ENCODE assay signal across 28 cellular contexts in genomic region chr7:135083005-135083404, GRCh38.
"Had no signal": no experiment of that assay in that cellular context is flagged by ENCODE, and none has a peak within 500 bp of the region (broad histone marks: within the 10 kb centered on the region; RNA-seq: fewer than 3 reads in every experiment).

No MANE protein-coding gene starts in this region.

- H3K36me3 ChIP-seq: stomach, suprapubic skin, thoracic aorta, thyroid gland, tibial artery, tibial nerve, transverse colon, upper lobe of left lung, upper lobe of right lung, uterus, vagina had no signal

- H3K4me1 ChIP-seq: stomach, suprapubic skin, testis, thyroid gland, tibial artery, tibial nerve, transverse colon, upper lobe of left lung, upper lobe of right lung, uterus, vagina had no signal

- H3K27ac ChIP-seq: stomach, suprapubic skin, testis, thoracic aorta, thyroid gland, tibial artery, tibial nerve, transverse colon, upper lobe of left lung, upper lobe of right lung, uterus, vagina had no signal

- H3K36me3 Mint-ChIP-seq: stimulated activated effector memory CD8-positive, alpha-beta T cell treated with anti-CD3 and anti-CD28 coated beads, Interleukin-12 subunit alpha, Interleukin-12 subunit beta, amount 100 ng/mL, for 72 hours; type B pancreatic cell had no signal

- FAIRE-seq: urothelium cell line had no signal

- DNase-seq: stimulated activated CD4-positive, alpha-beta T cell treated with anti-CD3 and anti-CD28 coated beads, Interleukin-2, amount 100 ng/mL, for 48 hours; stimulated activated CD4-positive, alpha-beta T cell treated with anti-CD3 and anti-CD28 coated beads, Interleukin-4, amount 100 ng/mL, for 1 hour; stimulated activated CD4-positive, alpha-beta T cell treated with anti-CD3 and anti-CD28 coated beads, Interleukin-4, amount 100 ng/mL, for 24 hours; stimulated activated CD4-positive, alpha-beta T cell treated with anti-CD3 and anti-CD28 coated beads, Interleukin-4, amount 100 ng/mL, for 4 hours; stimulated activated CD8-positive, alpha-beta memory T cell treated with anti-CD3 and anti-CD28 coated beads, Interleukin-4, amount 100 ng/mL, for 48 hours; stimulated activated naive B cell treated with anti-CD40 and anti-IgM and Interleukin-4, amounts not matched to agents 10 μg/mL and 1 μg/mL and 100 μg/mL, for 72 hours; stimulated activated naive CD4-positive, alpha-beta T cell; stimulated activated naive CD4-positive, alpha-beta T cell treated with Interleukin-2 at 50 U/mL for 16 hours; stimulated activated naive CD8-positive, alpha-beta T cell treated with anti-CD3 and anti-CD28 coated beads, Interleukin-15, amount 100 ng/mL, for 72 hours; stimulated activated naive CD8-positive, alpha-beta T cell treated with anti-CD3 and anti-CD28 coated beads, Interleukin-15, Interleukin-2, amounts not matched to agents 100 U/mL and 50 U/mL, for 24 hours; stomach; substantia nigra; testis; thyroid gland; tibial artery; transverse colon; upper lobe of left lung; upper lobe of right lung; uterus had no signal

- H3K27me3 ChIP-seq: stomach, suprapubic skin, testis, thyroid gland, tibial artery, tibial nerve, transverse colon, upper lobe of left lung, upper lobe of right lung, uterus, vagina had no signal

- H3K4me3 Mint-ChIP-seq: stimulated activated effector memory CD8-positive, alpha-beta T cell treated with anti-CD3 and anti-CD28 coated beads, Interleukin-12 subunit alpha, Interleukin-12 subunit beta, amount 100 ng/mL, for 72 hours; stimulated activated memory B cell treated with anti-CD40 and anti-IgM and Interleukin-4, amounts not matched to agents 10 μg/mL and 1 μg/mL and 100 μg/mL, for 72 hours; stimulated activated naive B cell treated with anti-CD40 and anti-IgM and Interleukin-4, amounts not matched to agents 10 μg/mL and 1 μg/mL and 100 μg/mL, for 72 hours; stimulated activated naive CD8-positive, alpha-beta T cell treated with anti-CD3 and anti-CD28 coated beads, Interleukin-15, amount 100 ng/mL, for 72 hours; stimulated activated naive CD8-positive, alpha-beta T cell treated with anti-CD3 and anti-CD28 coated beads, Interleukin-15, Interleukin-2, amounts not matched to agents 100 ng/mL and 50 ng/mL, for 24 hours; type B pancreatic cell had no signal

- H3K9me3 ChIP-seq: suprapubic skin, testis, thoracic aorta, thyroid gland, tibial artery, upper lobe of left lung, upper lobe of right lung, uterus, vagina had no signal

- H3K4me3 ChIP-seq: stomach, suprapubic skin, testis, thoracic aorta, thyroid gland, tibial artery, tibial nerve, transverse colon, upper lobe of left lung, upper lobe of right lung, uterus, vagina had no signal

- ATAC-seq: stimulated activated effector memory CD8-positive, alpha-beta T cell treated with anti-CD3 and anti-CD28 coated beads, Interleukin-12 subunit alpha, Interleukin-12 subunit beta, amount 100 ng/mL, for 72 hours; stimulated activated memory B cell treated with anti-CD40 and anti-IgM and Interleukin-4, amounts not matched to agents 10 μg/mL and 1 μg/mL and 100 μg/mL, for 72 hours; stimulated activated naive B cell treated with anti-CD40 and anti-IgM and Interleukin-4, amounts not matched to agents 10 μg/mL and 1 μg/mL and 100 μg/mL, for 72 hours; stimulated activated naive CD8-positive, alpha-beta T cell treated with anti-CD3 and anti-CD28 coated beads, Interleukin-15, amount 100 ng/mL, for 72 hours; stimulated activated naive CD8-positive, alpha-beta T cell treated with anti-CD3 and anti-CD28 coated beads, Interleukin-15, Interleukin-2, amounts not matched to agents 100 U/mL and 50 U/mL, for 24 hours; upper lobe of right lung had no signal

- H3K27me3 Mint-ChIP-seq: stimulated activated memory B cell treated with anti-CD40 and anti-IgM and Interleukin-4, amounts not matched to agents 10 μg/mL and 1 μg/mL and 100 μg/mL, for 72 hours; stimulated activated naive B cell treated with anti-CD40 and anti-IgM and Interleukin-4, amounts not matched to agents 10 μg/mL and 1 μg/mL and 100 μg/mL, for 72 hours; stimulated activated naive CD8-positive, alpha-beta T cell treated with anti-CD3 and anti-CD28 coated beads, Interleukin-15, amount 100 ng/mL, for 72 hours; stimulated activated naive CD8-positive, alpha-beta T cell treated with anti-CD3 and anti-CD28 coated beads, Interleukin-15, Interleukin-2, amounts not matched to agents 100 ng/mL and 50 ng/mL, for 24 hours; type B pancreatic cell had no signal

- H3K4me1 Mint-ChIP-seq: stimulated activated effector memory CD8-positive, alpha-beta T cell treated with anti-CD3 and anti-CD28 coated beads, Interleukin-12 subunit alpha, Interleukin-12 subunit beta, amount 100 ng/mL, for 72 hours; stimulated activated memory B cell treated with anti-CD40 and anti-IgM and Interleukin-4, amounts not matched to agents 10 μg/mL and 1 μg/mL and 100 μg/mL, for 72 hours; stimulated activated naive B cell treated with anti-CD40 and anti-IgM and Interleukin-4, amounts not matched to agents 10 μg/mL and 1 μg/mL and 100 μg/mL, for 72 hours; stimulated activated naive CD8-positive, alpha-beta T cell treated with anti-CD3 and anti-CD28 coated beads, Interleukin-15, amount 100 ng/mL, for 72 hours had no signal

- H3K27ac Mint-ChIP-seq: stimulated activated effector memory CD8-positive, alpha-beta T cell treated with anti-CD3 and anti-CD28 coated beads, Interleukin-12 subunit alpha, Interleukin-12 subunit beta, amount 100 ng/mL, for 72 hours; stimulated activated memory B cell treated with anti-CD40 and anti-IgM and Interleukin-4, amounts not matched to agents 10 μg/mL and 1 μg/mL and 100 μg/mL, for 72 hours; stimulated activated naive B cell treated with anti-CD40 and anti-IgM and Interleukin-4, amounts not matched to agents 10 μg/mL and 1 μg/mL and 100 μg/mL, for 72 hours; stimulated activated naive CD8-positive, alpha-beta T cell treated with anti-CD3 and anti-CD28 coated beads, Interleukin-15, Interleukin-2, amounts not matched to agents 100 ng/mL and 50 ng/mL, for 24 hours; type B pancreatic cell had no signal
